26 cellular contexts compared by ENCODE assay signal in the genomic region with DNA sequence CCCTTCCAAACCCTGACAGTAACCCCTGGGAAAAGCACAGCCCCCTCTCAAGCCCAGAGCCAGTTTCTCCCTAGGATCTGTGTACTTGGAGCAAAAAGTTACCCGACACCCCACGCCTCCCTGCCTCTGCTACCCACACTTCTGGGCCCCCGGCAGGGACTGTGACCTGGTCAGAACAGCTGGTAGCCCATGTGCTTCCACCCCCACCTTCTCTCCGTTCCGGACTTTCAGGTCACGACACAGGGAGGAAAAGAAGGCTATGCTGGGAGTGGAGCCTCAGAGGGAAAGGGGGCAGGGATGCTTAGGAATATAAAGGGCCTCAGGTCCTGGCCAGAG. TPM values are rescaled to one million over a fixed set of nuclear protein-coding genes. Genes with fewer than 3 reads are reported as not detected.
"Had no signal": no experiment of that assay in that cellular context is flagged by ENCODE, and none has a peak within 500 bp of the region (broad histone marks: within the 10 kb centered on the region; RNA-seq: fewer than 3 reads in every experiment).

No MANE protein-coding gene starts in this region.

- H3K27ac Mint-ChIP-seq: natural killer cell; stimulated activated naive B cell treated with anti-CD40 and anti-IgM and Interleukin-4, amounts not matched to agents 10 μg/mL and 1 μg/mL and 100 μg/mL, for 72 hours; stimulated activated naive CD8-positive, alpha-beta T cell treated with anti-CD3 and anti-CD28 coated beads, Interleukin-15, amount 100 ng/mL, for 72 hours had no signal

- H3K79me2 ChIP-seq: hepatocyte had no signal

- H3K9me3 Mint-ChIP-seq: natural killer cell; stimulated activated naive B cell treated with anti-CD40 and anti-IgM and Interleukin-4, amounts not matched to agents 10 μg/mL and 1 μg/mL and 100 μg/mL, for 72 hours; stimulated activated naive CD8-positive, alpha-beta T cell treated with anti-CD3 and anti-CD28 coated beads, Interleukin-15, amount 100 ng/mL, for 72 hours had no signal

- H2AFZ ChIP-seq: hepatocyte had no signal

- H3K36me3 Mint-ChIP-seq: natural killer cell; stimulated activated naive B cell treated with anti-CD40 and anti-IgM and Interleukin-4, amounts not matched to agents 10 μg/mL and 1 μg/mL and 100 μg/mL, for 72 hours had no signal

- H3K27ac ChIP-seq: colonic mucosa, hepatocyte, psoas muscle, sigmoid colon, skin epidermis, testis, tibial nerve, upper lobe of right lung, vagina had no signal

- H3K36me3 ChIP-seq: colonic mucosa, sigmoid colon, tibial nerve, upper lobe of right lung, vagina had no signal

- H3K4me1 ChIP-seq: colonic mucosa had no signal

- H3K4me2 ChIP-seq: hepatocyte had no signal

- ATAC-seq: left cardiac atrium; left ventricle myocardium superior; natural killer cell; psoas muscle; stimulated activated naive B cell treated with anti-CD40 and anti-IgM and Interleukin-4, amounts not matched to agents 10 μg/mL and 1 μg/mL and 100 μg/mL, for 72 hours; stimulated activated naive CD8-positive, alpha-beta T cell treated with anti-CD3 and anti-CD28 coated beads, Interleukin-15, amount 100 ng/mL, for 72 hours; upper lobe of right lung had no signal

- H3K4me3 Mint-ChIP-seq: stimulated activated naive B cell treated with anti-CD40 and anti-IgM and Interleukin-4, amounts not matched to agents 10 μg/mL and 1 μg/mL and 100 μg/mL, for 72 hours; stimulated activated naive CD8-positive, alpha-beta T cell treated with anti-CD3 and anti-CD28 coated beads, Interleukin-15, amount 100 ng/mL, for 72 hours had no signal

- H3K27me3 ChIP-seq: hepatocyte, testis, vagina had no signal

- H3K9me3 ChIP-seq: colonic mucosa, psoas muscle, sigmoid colon, testis, tibial nerve, upper lobe of right lung, vagina had no signal

- DNase-seq: colonic mucosa; dermis blood vessel endothelial cell; foreskin melanocyte; head of caudate nucleus; left cardiac atrium; left ventricle myocardium superior; natural killer cell; psoas muscle; sigmoid colon; stimulated activated CD4-positive, alpha-beta T cell treated with anti-CD3 and anti-CD28 coated beads, Interleukin-2, amount 100 ng/mL, for 24 hours; stimulated activated CD4-positive, alpha-beta T cell treated with anti-CD3 and anti-CD28 coated beads, Interleukin-4, amount 100 ng/mL, for 4 hours; stimulated activated naive B cell treated with anti-CD40 and anti-IgM and Interleukin-4, amounts not matched to agents 10 μg/mL and 1 μg/mL and 100 μg/mL, for 72 hours; stimulated activated naive CD8-positive, alpha-beta T cell treated with anti-CD3 and anti-CD28 coated beads, Interleukin-15, amount 100 ng/mL, for 72 hours; testis; upper lobe of right lung had no signal

- H3K4me3 ChIP-seq: colonic mucosa, hepatocyte, psoas muscle, sigmoid colon, skin epidermis, testis, tibial nerve, upper lobe of right lung, vagina had no signal

RNA-seq across cellular contexts. Expression of a gene that starts 6.4 kb away (rescaled TPM):
- total RNA-seq: dermis blood vessel endothelial cell, epithelial cell of proximal tubule, hepatocyte, kidney, left cardiac atrium, left ventricle myocardium superior, lung microvascular endothelial cell, mesenteric fat pad, mononuclear cell, natural killer cell, omental fat pad, psoas muscle, sigmoid colon, subcutaneous adipose tissue, testis, tibial nerve, upper lobe of right lung, vagina had no signal

RNA-seq across cellular contexts. Expression of a gene that starts 17.8 kb away (rescaled TPM):
- total RNA-seq: dermis blood vessel endothelial cell, epithelial cell of proximal tubule, hepatocyte, kidney, left cardiac atrium, left ventricle myocardium superior, lung microvascular endothelial cell, mesenteric fat pad, mononuclear cell, natural killer cell, omental fat pad, psoas muscle, subcutaneous adipose tissue, upper lobe of right lung, vagina had no signal
